1 cellular context compared by ENCODE assay signal in genomic region chr9:14320272-14321245, GRCh38.
TF ChIP-seq lines count a peak whose summit lies in the region.

No MANE protein-coding gene starts in this region.

TF ChIP-seq in GM12878, 131 proteins besides CTCF, POLR2A, EP300 and RAD21 (continued from another document and continues in another):
- TF ChIP-seq CEBPZ (IDR thresholded peaks at IDR 0.05; ENCODE audit: low read depth, low read length): no peak
- no peak for TF ChIP-seq SREBF2 (IDR thresholded peaks at IDR 0.05; ENCODE audit: low read length)
- TF ChIP-seq RUNX3 (IDR thresholded peaks at IDR 0.05; ENCODE audit: low read length): 0 out of 2 replicates have a peak, but pooled peaks have one; percentile 11
- TF ChIP-seq GABPA (IDR thresholded peaks at IDR 0.05; ENCODE audit: low read depth): no peak
- TF ChIP-seq NRF1 (conservative IDR thresholded peaks at IDR 0.05; ENCODE audit: low read depth, low read length): no peak
- TF ChIP-seq IRF3 (IDR thresholded peaks at IDR 0.05): no peak
- no peak for TF ChIP-seq MAX (IDR thresholded peaks at IDR 0.05; ENCODE audit: low read depth, low read length)
- TF ChIP-seq YY1 (IDR thresholded peaks at IDR 0.05; ENCODE audit: low read depth, low read length): no peak
- TF ChIP-seq MXI1 (IDR thresholded peaks at IDR 0.05; ENCODE audit: low read depth, low read length): no peak
- no peak for TF ChIP-seq ZNF274 (IDR thresholded peaks at IDR 0.05; ENCODE audit: insufficient read depth, insufficient read length)
- peak; percentile 34; the same call in 1 of the 2 replicates for TF ChIP-seq DPF2 (IDR thresholded peaks at IDR 0.05)
- no peak for TF ChIP-seq TCF12 (IDR thresholded peaks at IDR 0.05; ENCODE audit: low read depth, low read length)
- TF ChIP-seq CEBPB (IDR thresholded peaks at IDR 0.05; ENCODE audit: borderline replicate concordance in 1 of 2, low read depth in 2 of 2, low read length in 2 of 2): no peak
- no peak for TF ChIP-seq RCOR1 (conservative IDR thresholded peaks at IDR 0.05; ENCODE audit: low read depth, low read length)
- no peak for TF ChIP-seq PBX3 (IDR thresholded peaks at IDR 0.05; ENCODE audit: insufficient replicate concordance, low read depth, low read length)
- TF ChIP-seq SMC3 (IDR thresholded peaks at IDR 0.05; ENCODE audit: borderline replicate concordance, low read length): no peak
- no peak for TF ChIP-seq POLR2AphosphoS2 (IDR thresholded peaks at IDR 0.05; ENCODE audit: low read depth, low read length)
- no peak for TF ChIP-seq E2F8 (IDR thresholded peaks at IDR 0.05; ENCODE audit: low read depth, partially characterized antibody)
- TF ChIP-seq IKZF1 (conservative IDR thresholded peaks at IDR 0.05): peak; percentile 59
- no peak for TF ChIP-seq ZBTB4 (CRISPR knock-in tag; IDR thresholded peaks at IDR 0.05)
- TF ChIP-seq FOXM1 (IDR thresholded peaks at IDR 0.05; ENCODE audit: low read depth, low read length): no peak
- no peak for TF ChIP-seq RBBP5 (conservative IDR thresholded peaks at IDR 0.05)
- TF ChIP-seq ASH2L (IDR thresholded peaks at IDR 0.05; ENCODE audit: borderline replicate concordance, low read depth): no peak
- TF ChIP-seq HSF1 (IDR thresholded peaks at IDR 0.05; ENCODE audit: low read depth, low read length): no peak
- TF ChIP-seq ZNF24 (IDR thresholded peaks at IDR 0.05): no peak
- TF ChIP-seq EGR1 (IDR thresholded peaks at IDR 0.05; ENCODE audit: borderline replicate concordance in 1 of 2, low read depth in 2 of 2, low read length in 2 of 2): no peak
- TF ChIP-seq PRDM15 (CRISPR knock-in tag; IDR thresholded peaks at IDR 0.05): no peak
- TF ChIP-seq ATF7 (IDR thresholded peaks at IDR 0.05; ENCODE audit: low read depth): peak; percentile 48
- TF ChIP-seq PAX5 (IDR thresholded peaks at IDR 0.05; ENCODE audit: borderline replicate concordance, low read depth, low read length): no peak
- no peak for TF ChIP-seq LARP7 (IDR thresholded peaks at IDR 0.05)
- no peak for TF ChIP-seq USF2 (IDR thresholded peaks at IDR 0.05; ENCODE audit: borderline replicate concordance, low read depth, low read length)
- no peak for TF ChIP-seq MLLT1 (IDR thresholded peaks at IDR 0.05)
- no peak for TF ChIP-seq ZBED1 (IDR thresholded peaks at IDR 0.05; ENCODE audit: borderline replicate concordance)
- TF ChIP-seq SMARCA5 (IDR thresholded peaks at IDR 0.05): no peak
- TF ChIP-seq NFXL1 (IDR thresholded peaks at IDR 0.05; ENCODE audit: borderline replicate concordance): no peak
- no peak for TF ChIP-seq CREM (IDR thresholded peaks at IDR 0.05; ENCODE audit: low read depth)
- TF ChIP-seq CHD4 (IDR thresholded peaks at IDR 0.05): no peak
- no peak for TF ChIP-seq SREBF1 (IDR thresholded peaks at IDR 0.05; ENCODE audit: low read length)
- no peak for TF ChIP-seq JUNB (IDR thresholded peaks at IDR 0.05)
- no peak for TF ChIP-seq ZNF384 (IDR thresholded peaks at IDR 0.05; ENCODE audit: borderline replicate concordance, low read depth, low read length)
- TF ChIP-seq NFIC (IDR thresholded peaks at IDR 0.05; ENCODE audit: low read depth, low read length): no peak
- TF ChIP-seq ZZZ3 (IDR thresholded peaks at IDR 0.05; ENCODE audit: control insufficient read depth, insufficient read length, low read depth): no peak
- no peak for TF ChIP-seq MYB (IDR thresholded peaks at IDR 0.05; ENCODE audit: borderline replicate concordance, low read depth, low read length)
- TF ChIP-seq FOS (IDR thresholded peaks at IDR 0.05; ENCODE audit: borderline replicate concordance, extremely low read depth, insufficient read length): no peak
- no peak for TF ChIP-seq TBL1XR1 (IDR thresholded peaks at IDR 0.05; ENCODE audit: low read depth, low read length)
